Comparison of ENCODE assay signal across 11 cellular contexts in the genomic region with DNA sequence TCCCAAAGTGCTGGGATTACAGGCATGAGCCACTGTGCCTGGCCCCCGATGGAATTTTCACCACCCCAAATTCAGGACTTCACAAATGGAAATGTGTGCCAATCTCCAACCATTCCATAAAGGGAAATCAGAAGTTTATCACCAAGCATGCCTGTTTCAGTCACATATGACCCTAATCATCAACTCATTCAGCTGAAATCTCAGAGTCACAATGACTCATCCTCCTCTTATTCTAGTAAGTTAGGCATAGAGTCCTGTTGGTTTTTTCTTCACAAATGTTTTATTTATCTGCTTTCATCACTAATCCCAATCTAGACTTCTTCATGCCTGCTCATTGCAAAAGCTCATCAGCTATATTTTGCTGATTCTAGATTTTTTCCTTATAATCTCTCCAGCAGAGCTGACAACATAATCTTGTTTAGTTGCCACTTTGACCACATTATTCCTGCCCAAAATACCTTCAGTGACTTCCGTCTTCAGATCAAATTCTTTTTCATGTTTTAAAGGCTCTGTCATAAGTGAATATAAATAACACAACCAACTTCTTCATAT.
DNase-seq lines count a peak whose midpoint lies in the region; ATAC-seq and TF ChIP-seq lines count a peak whose summit lies in the region.
"Had no signal": no experiment of that assay in that cellular context is flagged by ENCODE, and none has a peak within 500 bp of the region (broad histone marks: within the 10 kb centered on the region; RNA-seq: fewer than 3 reads in every experiment).

No MANE protein-coding gene starts in this region.

- H3K27me3 Mint-ChIP-seq in endothelial cell (ENCODE audit: unreplicated experiment), result no peaks in the 10 kb centered on the region

- no peak for TF ChIP-seq CTCF in AG04449 (IDR thresholded peaks at IDR 0.05; ENCODE audit: insufficient read depth, low read length, missing control alignments)
- no peak for TF ChIP-seq CTCF in foreskin fibroblast (IDR thresholded peaks at IDR 0.05; ENCODE audit: low read depth, low read length)
- no peak for TF ChIP-seq CTCF in endothelial cell (IDR thresholded peaks at IDR 0.05; ENCODE audit: unreplicated experiment)

- peak; percentile 29 for DNase-seq in AG04449 (ENCODE audit: low read depth, low spot score)
- DNase-seq in H4 (ENCODE audit: low spot score), result peak; percentile 60
- peak; percentile 6 for DNase-seq in SW480 (ENCODE audit: low spot score)
- DNase-seq in foreskin fibroblast, result peak; percentile 82 to 91
- no peak for DNase-seq in activated naive CD4-positive, alpha-beta T cell treated with anti-CD3 and anti-CD28 coated beads, Interleukin-2, amount 50 U/mL, for 16 hours
- no peak for DNase-seq in endothelial cell (ENCODE audit: low spot score)
- DNase-seq: adrenal gland, NCI-H146, stomach had no signal

- H3K4me1 Mint-ChIP-seq in endothelial cell (ENCODE audit: unreplicated experiment), result no peaks in the 10 kb centered on the region

- CTCF ChIA-PET in AG04449 (lab: Yijun Ruan, JAX), result interaction anchor here (0.8 to 2.1 kb wide), 5 partner anchors 16 to 522 kb away, joined by 3 to 6 read pairs (median 4); no protein-coding TSS in a partner anchor

- H3K36me3 Mint-ChIP-seq in endothelial cell (ENCODE audit: low read depth, unreplicated experiment), result no peaks in the 10 kb centered on the region

- H3K9me3 Mint-ChIP-seq in endothelial cell (ENCODE audit: unreplicated experiment), result no peaks in the 10 kb centered on the region

- no peak overlapping the region for H3K27ac Mint-ChIP-seq in endothelial cell (ENCODE audit: unreplicated experiment)

- ATAC-seq in HG02870 (IDR thresholded peaks at IDR 0.05; ENCODE audit: unreplicated experiment), result no peak
- ATAC-seq in GM19397 (IDR thresholded peaks at IDR 0.05; ENCODE audit: unreplicated experiment), result no peak

- no peak overlapping the region for H3K4me3 Mint-ChIP-seq in endothelial cell (ENCODE audit: unreplicated experiment)

- POLR2A ChIA-PET in AG04449 (lab: Yijun Ruan, JAX), result no interaction called here

- H3K4me3 ChIP-seq in AG04449 (ENCODE audit: low read depth, low read length) (no peak overlapping the region), foreskin fibroblast (ENCODE audit: low read depth in 1 of 2, low read length in 2 of 2) (no peak overlapping the region)
- H3K4me3 ChIP-seq: adrenal gland, stomach had no signal

Comparison
In these comparisons a context has a peak if more than half of its experiments do, and no peak if none do; other contexts are left out.
1. DNase-seq: peak in AG04449 (single experiment), H4 (single experiment), SW480 (single experiment) and foreskin fibroblast (2 of 2); none in activated naive CD4-positive, alpha-beta T cell treated with anti-CD3 and anti-CD28 coated beads, Interleukin-2, amount 50 U/mL, for 16 hours (single experiment) and endothelial cell (single experiment).